23 cellular contexts compared by ENCODE assay signal in the genomic region with DNA sequence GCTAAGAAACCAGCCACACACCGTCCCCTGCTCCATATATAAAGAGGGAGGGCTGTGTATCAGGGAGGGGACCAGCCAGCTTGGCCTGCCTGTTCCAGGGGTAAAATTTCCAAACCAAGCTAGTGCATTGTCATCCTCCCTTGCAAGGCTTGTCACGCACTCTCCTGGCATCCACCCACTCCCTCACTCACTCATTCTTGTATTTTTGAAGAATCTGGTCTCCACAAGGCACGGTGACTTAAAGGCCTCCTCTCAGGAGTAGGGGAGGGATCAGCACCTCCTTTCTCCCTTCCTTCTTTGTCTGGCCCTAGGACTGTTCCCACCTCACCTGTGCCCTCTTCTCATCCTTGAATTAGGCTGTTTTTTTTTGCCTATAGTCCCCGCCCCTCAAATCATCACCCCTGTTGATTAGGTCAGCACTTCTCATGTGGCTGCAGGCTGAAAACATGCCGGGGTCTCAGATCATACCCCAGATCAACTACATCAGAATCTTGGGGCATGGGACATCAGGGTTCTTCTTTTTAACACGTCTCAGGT. TPM values are rescaled to one million over a fixed set of nuclear protein-coding genes. Genes with fewer than 3 reads are reported as not detected.
DNase-seq lines count a peak whose midpoint lies in the region; ATAC-seq and TF ChIP-seq lines count a peak whose summit lies in the region.
"Had no signal": no experiment of that assay in that cellular context is flagged by ENCODE, and none has a peak within 500 bp of the region (broad histone marks: within the 10 kb centered on the region; RNA-seq: fewer than 3 reads in every experiment).

No MANE protein-coding gene starts in this region.

- peak overlapping the region; percentile 46 for H2AFZ ChIP-seq in neuronal stem cell (ENCODE audit: low read length)

- peaks cover 32 to 40% of the 10 kb centered on the region in 2 donors for H3K4me1 ChIP-seq in neuronal stem cell (ENCODE audit: control insufficient read depth in 2 of 2, insufficient read depth in 1 of 2, low read depth in 1 of 2, low read length in 2 of 2)
- H3K4me1 ChIP-seq in CD8-positive, alpha-beta T cell (ENCODE audit: insufficient read depth, low read length): no peaks in the 10 kb centered on the region
- H3K4me1 ChIP-seq: upper lobe of right lung had no signal

- H3K14ac ChIP-seq in neuronal stem cell (ENCODE audit: low read length): no peak overlapping the region

- H2AK5ac ChIP-seq in neuronal stem cell (ENCODE audit: low read depth, low read length): no peak overlapping the region

- H3K27me3 Mint-ChIP-seq in CD8-positive, alpha-beta T cell (ENCODE audit: low read depth): no peaks in the 10 kb centered on the region
- H3K27me3 Mint-ChIP-seq: stimulated activated naive CD8-positive, alpha-beta T cell treated with anti-CD3 and anti-CD28 coated beads, Interleukin-15, Interleukin-2, amounts not matched to agents 100 ng/mL and 50 ng/mL, for 24 hours had no signal

- H3K4me3 Mint-ChIP-seq in CD8-positive, alpha-beta T cell: no peak overlapping the region
- H3K4me3 Mint-ChIP-seq: CD4-positive, alpha-beta memory T cell; central memory CD8-positive, alpha-beta T cell; neural crest cell; stimulated activated naive CD8-positive, alpha-beta T cell treated with anti-CD3 and anti-CD28 coated beads, Interleukin-15, Interleukin-2, amounts not matched to agents 100 ng/mL and 50 ng/mL, for 24 hours had no signal

- no peaks in the 10 kb centered on the region for H3K79me1 ChIP-seq in neuronal stem cell (ENCODE audit: low read depth, low read length)

- WGBS in neuronal stem cell (ENCODE audit: extremely low coverage in 2 of 2, insufficient read length in 2 of 2, insufficient replicate concordance in 1 of 2), 2 donors: no CpG with 5 or more reads among the region's 6 CpGs

- H3K23ac ChIP-seq in neuronal stem cell (ENCODE audit: low read depth, low read length, poor library complexity): no peak overlapping the region

- no peaks in the 10 kb centered on the region for H3K4me1 Mint-ChIP-seq in CD8-positive, alpha-beta T cell (ENCODE audit: low read depth)
- H3K4me1 Mint-ChIP-seq: CD4-positive, alpha-beta memory T cell; central memory CD8-positive, alpha-beta T cell had no signal

- H3K36me3 ChIP-seq in neuronal stem cell (replicated peaks in 1 of 2; ENCODE audit: control insufficient read depth in 2 of 2, insufficient read depth in 2 of 2, low read length in 2 of 2): no peaks in the 10 kb centered on the region
- no peaks in the 10 kb centered on the region for H3K36me3 ChIP-seq in CD8-positive, alpha-beta T cell (ENCODE audit: insufficient read depth, low read length)
- H3K36me3 ChIP-seq: SJSA1, upper lobe of right lung had no signal

- no peaks in the 10 kb centered on the region for H3K9me3 Mint-ChIP-seq in CD8-positive, alpha-beta T cell
- H3K9me3 Mint-ChIP-seq: CD4-positive, alpha-beta memory T cell; central memory CD8-positive, alpha-beta T cell; stimulated activated naive CD8-positive, alpha-beta T cell treated with anti-CD3 and anti-CD28 coated beads, Interleukin-15, Interleukin-2, amounts not matched to agents 100 ng/mL and 50 ng/mL, for 24 hours had no signal

- ATAC-seq in CD8-positive, alpha-beta T cell: no peak
- ATAC-seq: HCT116, upper lobe of right lung had no signal

- H3K4ac ChIP-seq in neuronal stem cell (ENCODE audit: low read length): no peak overlapping the region

- H3K18ac ChIP-seq in neuronal stem cell (ENCODE audit: low read length): no peak overlapping the region

- no peak overlapping the region for H3K4me3 ChIP-seq in AG10803 (ENCODE audit: low read length)
- H3K4me3 ChIP-seq in HFF-Myc (replicated peaks; ENCODE audit: low read depth, low read length): no peak overlapping the region
- no peak overlapping the region for H3K4me3 ChIP-seq in neuronal stem cell (ENCODE audit: low read length in 2 of 2)
- H3K4me3 ChIP-seq in CD8-positive, alpha-beta T cell (ENCODE audit: low read depth, low read length): no peak overlapping the region
- H3K4me3 ChIP-seq: SJSA1, upper lobe of right lung had no signal

- H3K4me2 ChIP-seq in neuronal stem cell (ENCODE audit: insufficient read depth, low read length, poor library complexity, severe bottlenecking): no peak overlapping the region

- no peak overlapping the region for H4K8ac ChIP-seq in neuronal stem cell (ENCODE audit: low read depth, low read length)

- H3K27me3 ChIP-seq in neuronal stem cell (ENCODE audit: control insufficient read depth in 3 of 3, insufficient read depth in 3 of 3, low read depth in 1 of 3, low read length in 3 of 3): no peaks in the 10 kb centered on the region
- H3K27me3 ChIP-seq in CD8-positive, alpha-beta T cell (ENCODE audit: insufficient read depth, low read length): no peaks in the 10 kb centered on the region
- H3K27me3 ChIP-seq: SJSA1, upper lobe of right lung had no signal

- no peak overlapping the region for H2BK12ac ChIP-seq in neuronal stem cell (ENCODE audit: low read length)

- intact Hi-C loops in CD8-positive, alpha-beta T cell (cut with DNase I, micrococcal nuclease): no loop called here

- no peak overlapping the region for H3K9ac ChIP-seq in neuronal stem cell (ENCODE audit: low read depth, low read length, poor library complexity)

- H3K9me3 ChIP-seq in neuronal stem cell (replicated peaks in 1 of 2; ENCODE audit: control insufficient read depth in 2 of 2, insufficient read depth in 1 of 2, low read depth in 1 of 2, low read length in 2 of 2): no peaks in the 10 kb centered on the region
- H3K9me3 ChIP-seq in CD8-positive, alpha-beta T cell (ENCODE audit: low read length): no peaks in the 10 kb centered on the region
- H3K9me3 ChIP-seq: SJSA1, upper lobe of right lung had no signal

- H2BK15ac ChIP-seq in neuronal stem cell (ENCODE audit: low read length): no peak overlapping the region

- no peak overlapping the region for H3K27ac ChIP-seq in neuronal stem cell (replicated peaks; ENCODE audit: low read length)
- H3K27ac ChIP-seq in CD8-positive, alpha-beta T cell (ENCODE audit: low read depth, low read length): no peak overlapping the region
- H3K27ac ChIP-seq: SJSA1, upper lobe of right lung had no signal

- H2BK5ac ChIP-seq in neuronal stem cell (ENCODE audit: low read length): no peak overlapping the region

- H3K27ac Mint-ChIP-seq in CD8-positive, alpha-beta T cell: no peak overlapping the region
- H3K27ac Mint-ChIP-seq: CD4-positive, alpha-beta memory T cell; stimulated activated naive CD8-positive, alpha-beta T cell treated with anti-CD3 and anti-CD28 coated beads, Interleukin-15, Interleukin-2, amounts not matched to agents 100 ng/mL and 50 ng/mL, for 24 hours had no signal

- POLR2A ChIA-PET in GM10248 (lab: Yijun Ruan, JAX): no interaction called here
- POLR2A ChIA-PET in CD8-positive, alpha-beta T cell (lab: Charles Lee): no interaction called here

- H4K91ac ChIP-seq in neuronal stem cell (ENCODE audit: low read depth, low read length, poor library complexity): no peak overlapping the region

- DNase-seq in AG10803 (ENCODE audit: low read depth) (peak; percentile 88), HFF-Myc (ENCODE audit: extremely low read depth, low read depth) (peak; percentile 33), fibroblast of gingiva (ENCODE audit: low read depth) (peak; percentile 74), neuronal stem cell (ENCODE audit: low spot score) (no peak), GM10248 (ENCODE audit: extremely low spot score) (no peak), RPMI8226 (no peak)
- no peak for DNase-seq in CD8-positive, alpha-beta T cell
- DNase-seq in activated naive CD4-positive, alpha-beta T cell treated with anti-CD3 and anti-CD28 coated beads, Interleukin-2, amount 50 U/mL, for 16 hours: no peak
- DNase-seq: activated CD4-positive, CD25-positive, alpha-beta regulatory T cell treated with anti-CD3 and anti-CD28 coated beads, Interleukin-2, amount 50 U/mL, for 72 hours; activated effector memory CD4-positive, alpha-beta T cell treated with Interleukin-2 at 50 U/mL for 16 hours; CD4-positive, alpha-beta memory T cell; DMS79 treated with DMSO at 0.1 percent for 48 hours; hippocampal formation; Karpas-422; NCI-H2171; OCI-M1; T-helper 9 cell; upper lobe of right lung had no signal

- no peak overlapping the region for H2BK120ac ChIP-seq in neuronal stem cell (ENCODE audit: low read depth, low read length)

- CTCF ChIA-PET in GM10248 (lab: Yijun Ruan, JAX): no interaction called here
- CTCF ChIA-PET in CD8-positive, alpha-beta T cell (lab: Charles Lee): no interaction called here

- H3K36me3 Mint-ChIP-seq in CD8-positive, alpha-beta T cell: no peaks in the 10 kb centered on the region
- H3K36me3 Mint-ChIP-seq: CD4-positive, alpha-beta memory T cell had no signal

- TF ChIP-seq CTCF in AG10803 (conservative IDR thresholded peaks at IDR 0.05; ENCODE audit: low read length): no peak
- no peak for TF ChIP-seq CTCF in HFF-Myc (IDR thresholded peaks at IDR 0.05; ENCODE audit: low read depth, low read length, missing control alignments)
- TF ChIP-seq CTCF in GM10248 (IDR thresholded peaks at IDR 0.05; ENCODE audit: control extremely low read depth, extremely low read depth, low read depth, missing control alignments): no peak
- no peak for TF ChIP-seq CTCF in CD8-positive, alpha-beta T cell (IDR thresholded peaks at IDR 0.05)

RNA-seq across cellular contexts. Expression of a gene that starts 5.0 kb away (rescaled TPM):
- polyA plus RNA-seq in neuronal stem cell (2013, experiment 1 of 2): 0.71 TPM
- 0.66 TPM for polyA plus RNA-seq in neuronal stem cell (2013, experiment 2 of 2)
- not detected for total RNA-seq in CD8-positive, alpha-beta T cell
- total RNA-seq: CD4-positive, alpha-beta memory T cell had no signal
- polyA plus RNA-seq: CD4-positive, alpha-beta memory T cell had no signal

Comparison
In these comparisons a context has a peak if more than half of its experiments do, and no peak if none do; other contexts are left out.
1. DNase-seq: peak in AG10803 (single experiment), HFF-Myc (single experiment) and fibroblast of gingiva (single experiment); none in neuronal stem cell (single experiment), GM10248 (single experiment), CD8-positive, alpha-beta T cell (0 of 7), RPMI8226 (single experiment) and activated naive CD4-positive, alpha-beta T cell treated with anti-CD3 and anti-CD28 coated beads, Interleukin-2, amount 50 U/mL, for 16 hours (single experiment).